In genomic region chr21:29083306-29083705, GRCh38 we compare ENCODE assay signal across 20 cellular contexts. TPM values are rescaled to one million over a fixed set of nuclear protein-coding genes. Genes with fewer than 3 reads are reported as not detected.
"Had no signal": no experiment of that assay in that cellular context is flagged by ENCODE, and none has a peak within 500 bp of the region (broad histone marks: within the 10 kb centered on the region; RNA-seq: fewer than 3 reads in every experiment).

No MANE protein-coding gene starts in this region.

- H3K9me3 Mint-ChIP-seq: nephron progenitor cell; stimulated activated memory B cell treated with anti-CD40 and anti-IgM and Interleukin-4, amounts not matched to agents 10 μg/mL and 1 μg/mL and 100 μg/mL, for 72 hours; stimulated activated naive CD8-positive, alpha-beta T cell treated with anti-CD3 and anti-CD28 coated beads, Interleukin-15, Interleukin-2, amounts not matched to agents 100 ng/mL and 50 ng/mL, for 24 hours had no signal

- H3K9me3 ChIP-seq: psoas muscle, right lobe of liver, tibial artery, upper lobe of left lung, uterus had no signal

- H3K27ac Mint-ChIP-seq: nephron progenitor cell; stimulated activated memory B cell treated with anti-CD40 and anti-IgM and Interleukin-4, amounts not matched to agents 10 μg/mL and 1 μg/mL and 100 μg/mL, for 72 hours; stimulated activated naive CD8-positive, alpha-beta T cell treated with anti-CD3 and anti-CD28 coated beads, Interleukin-15, Interleukin-2, amounts not matched to agents 100 ng/mL and 50 ng/mL, for 24 hours had no signal

- H3K27me3 Mint-ChIP-seq: stimulated activated memory B cell treated with anti-CD40 and anti-IgM and Interleukin-4, amounts not matched to agents 10 μg/mL and 1 μg/mL and 100 μg/mL, for 72 hours; stimulated activated naive CD8-positive, alpha-beta T cell treated with anti-CD3 and anti-CD28 coated beads, Interleukin-15, Interleukin-2, amounts not matched to agents 100 ng/mL and 50 ng/mL, for 24 hours had no signal

- H3K4me1 ChIP-seq: psoas muscle, uterus had no signal

- DNase-seq: dermis blood vessel endothelial cell; erythroblast; foreskin keratinocyte; left colon; left ventricle myocardium superior; mesenchymal stem cell; midbrain; nephron progenitor cell; psoas muscle; retina; right lobe of liver; stimulated activated CD4-positive, alpha-beta T cell treated with anti-CD3 and anti-CD28 coated beads, Interleukin-4, amount 100 ng/mL, for 1 hour; stimulated activated CD8-positive, alpha-beta memory T cell treated with anti-CD3 and anti-CD28 coated beads, Interleukin-4, amount 100 ng/mL, for 48 hours; tibial artery; upper lobe of left lung; uterus had no signal

- H3K36me3 ChIP-seq: right lobe of liver, tibial artery, upper lobe of left lung, uterus had no signal

- H3K4me3 ChIP-seq: hepatocyte, lung, psoas muscle, right lobe of liver, tibial artery, upper lobe of left lung, uterus had no signal

- H3K27me3 ChIP-seq: foreskin keratinocyte, hepatocyte, right lobe of liver, tibial artery, upper lobe of left lung, uterus had no signal

- H3K4me3 Mint-ChIP-seq: nephron progenitor cell; stimulated activated memory B cell treated with anti-CD40 and anti-IgM and Interleukin-4, amounts not matched to agents 10 μg/mL and 1 μg/mL and 100 μg/mL, for 72 hours; stimulated activated naive CD8-positive, alpha-beta T cell treated with anti-CD3 and anti-CD28 coated beads, Interleukin-15, Interleukin-2, amounts not matched to agents 100 ng/mL and 50 ng/mL, for 24 hours had no signal

- H3K27ac ChIP-seq: foreskin keratinocyte, hepatocyte, psoas muscle, right lobe of liver, upper lobe of left lung, uterus had no signal

- ATAC-seq: foreskin keratinocyte; left colon; left ventricle myocardium superior; psoas muscle; right lobe of liver; stimulated activated memory B cell treated with anti-CD40 and anti-IgM and Interleukin-4, amounts not matched to agents 10 μg/mL and 1 μg/mL and 100 μg/mL, for 72 hours had no signal

RNA-seq across cellular contexts. Expression of gene MAP3K7CL, which starts 47.1 kb away (rescaled TPM):
- total RNA-seq: hepatocyte had no signal
